1 cellular context compared by ENCODE assay signal in the genomic region with DNA sequence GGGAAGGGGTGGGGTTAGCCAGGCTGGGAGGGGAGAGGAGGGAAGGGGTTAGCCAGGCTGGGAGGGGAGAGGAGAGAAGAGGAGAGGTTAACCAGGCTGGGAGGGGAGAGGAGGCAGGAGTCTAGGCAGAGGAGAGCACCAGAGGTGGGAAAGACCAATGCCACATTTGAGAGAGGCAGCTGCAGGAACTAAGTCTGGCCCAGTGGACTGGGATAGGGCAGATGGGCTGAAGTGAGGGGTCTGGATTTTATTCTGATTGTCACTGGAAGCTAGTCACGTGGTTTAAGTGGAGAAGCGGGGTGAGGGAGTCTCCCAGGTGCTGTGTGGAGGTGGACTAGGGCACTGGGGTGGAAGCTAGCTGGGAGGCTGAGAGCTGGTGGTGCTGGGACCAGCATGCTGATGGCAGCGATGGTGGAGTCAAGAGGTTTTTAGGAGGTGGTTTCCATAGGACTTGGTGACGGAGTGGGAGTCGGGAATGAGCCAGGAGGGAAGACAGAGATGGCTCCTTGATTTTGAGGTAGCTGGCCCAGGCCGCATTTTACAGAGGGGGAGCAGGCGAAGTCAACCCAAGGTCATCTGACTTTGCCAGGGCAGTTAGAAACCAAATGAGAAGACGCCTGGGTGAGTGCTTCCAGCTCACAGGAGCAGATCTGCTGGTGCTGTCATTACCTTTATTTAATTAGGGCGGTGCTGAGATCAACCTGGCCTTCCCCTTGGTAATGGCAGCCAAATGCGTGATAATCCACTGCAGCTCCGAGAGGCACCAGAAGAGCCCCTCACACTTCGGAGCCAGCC.
TF ChIP-seq lines count a peak whose summit lies in the region.

No MANE protein-coding gene starts in this region.

TF ChIP-seq in HepG2, 621 proteins besides CTCF, POLR2A, EP300 and RAD21 (continued from another document):
- TF ChIP-seq, protein P1, sequence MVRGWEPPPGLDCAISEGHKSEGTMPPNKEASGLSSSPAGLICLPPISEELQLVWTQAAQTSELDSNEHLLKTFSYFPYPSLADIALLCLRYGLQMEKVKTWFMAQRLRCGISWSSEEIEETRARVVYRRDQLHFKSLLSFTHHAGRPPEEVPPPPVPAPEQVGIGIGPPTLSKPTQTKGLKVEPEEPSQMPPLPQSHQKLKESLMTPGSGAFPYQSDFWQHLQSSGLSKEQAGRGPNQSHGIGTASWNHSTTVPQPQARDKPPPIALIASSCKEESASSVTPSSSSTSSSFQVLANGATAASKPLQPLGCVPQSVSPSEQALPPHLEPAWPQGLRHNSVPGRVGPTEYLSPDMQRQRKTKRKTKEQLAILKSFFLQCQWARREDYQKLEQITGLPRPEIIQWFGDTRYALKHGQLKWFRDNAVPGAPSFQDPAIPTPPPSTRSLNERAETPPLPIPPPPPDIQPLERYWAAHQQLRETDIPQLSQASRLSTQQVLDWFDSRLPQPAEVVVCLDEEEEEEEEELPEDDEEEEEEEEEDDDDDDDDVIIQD (CRISPR knock-in tag; IDR thresholded peaks at IDR 0.05; ENCODE audit: low read depth), result no peak
- TF ChIP-seq, protein P2, sequence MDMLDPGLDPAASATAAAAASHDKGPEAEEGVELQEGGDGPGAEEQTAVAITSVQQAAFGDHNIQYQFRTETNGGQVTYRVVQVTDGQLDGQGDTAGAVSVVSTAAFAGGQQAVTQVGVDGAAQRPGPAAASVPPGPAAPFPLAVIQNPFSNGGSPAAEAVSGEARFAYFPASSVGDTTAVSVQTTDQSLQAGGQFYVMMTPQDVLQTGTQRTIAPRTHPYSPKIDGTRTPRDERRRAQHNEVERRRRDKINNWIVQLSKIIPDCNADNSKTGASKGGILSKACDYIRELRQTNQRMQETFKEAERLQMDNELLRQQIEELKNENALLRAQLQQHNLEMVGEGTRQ (IDR thresholded peaks at IDR 0.05; ENCODE audit: low read depth, low read length), result peak; percentile 24; the same call in 1 of the 2 replicates
- TF ChIP-seq, protein P2 (CRISPR knock-in tag; IDR thresholded peaks at IDR 0.05; ENCODE audit: borderline replicate concordance), result no peak
- TF ChIP-seq CHCHD3 (CRISPR knock-in tag; IDR thresholded peaks at IDR 0.05) (no peak), MTF2 (CRISPR knock-in tag; IDR thresholded peaks at IDR 0.05; ENCODE audit: borderline replicate concordance) (no peak), ZNF17 (CRISPR knock-in tag; IDR thresholded peaks at IDR 0.05) (no peak), RAD51 (IDR thresholded peaks at IDR 0.05; ENCODE audit: borderline replicate concordance) (peak; percentile 53; the same call in 1 of the 2 replicates), ZNF484 (CRISPR knock-in tag; IDR thresholded peaks at IDR 0.05; ENCODE audit: borderline replicate concordance, low read depth) (no peak), ZZZ3 (CRISPR knock-in tag; IDR thresholded peaks at IDR 0.05; ENCODE audit: borderline replicate concordance) (no peak)
- TF ChIP-seq, protein P3, sequence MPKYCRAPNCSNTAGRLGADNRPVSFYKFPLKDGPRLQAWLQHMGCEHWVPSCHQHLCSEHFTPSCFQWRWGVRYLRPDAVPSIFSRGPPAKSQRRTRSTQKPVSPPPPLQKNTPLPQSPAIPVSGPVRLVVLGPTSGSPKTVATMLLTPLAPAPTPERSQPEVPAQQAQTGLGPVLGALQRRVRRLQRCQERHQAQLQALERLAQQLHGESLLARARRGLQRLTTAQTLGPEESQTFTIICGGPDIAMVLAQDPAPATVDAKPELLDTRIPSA (CRISPR knock-in tag; IDR thresholded peaks at IDR 0.05; ENCODE audit: borderline replicate concordance), result no peak
- TF ChIP-seq, protein P4, sequence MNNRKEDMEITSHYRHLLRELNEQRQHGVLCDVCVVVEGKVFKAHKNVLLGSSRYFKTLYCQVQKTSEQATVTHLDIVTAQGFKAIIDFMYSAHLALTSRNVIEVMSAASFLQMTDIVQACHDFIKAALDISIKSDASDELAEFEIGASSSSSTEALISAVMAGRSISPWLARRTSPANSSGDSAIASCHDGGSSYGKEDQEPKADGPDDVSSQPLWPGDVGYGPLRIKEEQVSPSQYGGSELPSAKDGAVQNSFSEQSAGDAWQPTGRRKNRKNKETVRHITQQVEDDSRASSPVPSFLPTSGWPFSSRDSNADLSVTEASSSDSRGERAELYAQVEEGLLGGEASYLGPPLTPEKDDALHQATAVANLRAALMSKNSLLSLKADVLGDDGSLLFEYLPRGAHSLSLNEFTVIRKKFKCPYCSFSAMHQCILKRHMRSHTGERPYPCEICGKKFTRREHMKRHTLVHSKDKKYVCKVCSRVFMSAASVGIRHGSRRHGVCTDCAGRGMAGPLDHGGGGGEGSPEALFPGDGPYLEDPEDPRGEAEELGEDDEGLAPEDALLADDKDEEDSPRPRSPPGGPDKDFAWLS (CRISPR knock-in tag; IDR thresholded peaks at IDR 0.05; ENCODE audit: borderline replicate concordance), result no peak
